ENCODE assay signal across 1 cellular context in genomic region chr16:54628796-54629625, GRCh38.
TF ChIP-seq lines count a peak whose summit lies in the region.

No MANE protein-coding gene starts in this region.

TF ChIP-seq in HepG2, 621 proteins besides CTCF, POLR2A, EP300 and RAD21 (continued from another document and continues in another):
- TF ChIP-seq GATAD2A (CRISPR knock-in tag; IDR thresholded peaks at IDR 0.05): peak; percentile 90
- peak; percentile 82; the same call in 1 of the 2 replicates for TF ChIP-seq IRX3 (CRISPR knock-in tag; IDR thresholded peaks at IDR 0.05; ENCODE audit: borderline replicate concordance, low read depth)
- no peak for TF ChIP-seq ZNF33A (CRISPR knock-in tag; IDR thresholded peaks at IDR 0.05; ENCODE audit: borderline replicate concordance)
- TF ChIP-seq, protein P1, sequence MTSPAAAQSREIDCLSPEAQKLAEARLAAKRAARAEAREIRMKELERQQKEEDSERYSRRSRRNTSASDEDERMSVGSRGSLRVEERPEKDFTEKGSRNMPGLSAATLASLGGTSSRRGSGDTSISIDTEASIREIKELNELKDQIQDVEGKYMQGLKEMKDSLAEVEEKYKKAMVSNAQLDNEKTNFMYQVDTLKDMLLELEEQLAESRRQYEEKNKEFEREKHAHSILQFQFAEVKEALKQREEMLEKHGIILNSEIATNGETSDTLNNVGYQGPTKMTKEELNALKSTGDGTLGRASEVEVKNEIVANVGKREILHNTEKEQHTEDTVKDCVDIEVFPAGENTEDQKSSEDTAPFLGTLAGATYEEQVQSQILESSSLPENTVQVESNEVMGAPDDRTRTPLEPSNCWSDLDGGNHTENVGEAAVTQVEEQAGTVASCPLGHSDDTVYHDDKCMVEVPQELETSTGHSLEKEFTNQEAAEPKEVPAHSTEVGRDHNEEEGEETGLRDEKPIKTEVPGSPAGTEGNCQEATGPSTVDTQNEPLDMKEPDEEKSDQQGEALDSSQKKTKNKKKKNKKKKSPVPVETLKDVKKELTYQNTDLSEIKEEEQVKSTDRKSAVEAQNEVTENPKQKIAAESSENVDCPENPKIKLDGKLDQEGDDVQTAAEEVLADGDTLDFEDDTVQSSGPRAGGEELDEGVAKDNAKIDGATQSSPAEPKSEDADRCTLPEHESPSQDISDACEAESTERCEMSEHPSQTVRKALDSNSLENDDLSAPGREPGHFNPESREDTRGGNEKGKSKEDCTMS (CRISPR knock-in tag; conservative IDR thresholded peaks at IDR 0.05): no peak
- TF ChIP-seq, protein P2, sequence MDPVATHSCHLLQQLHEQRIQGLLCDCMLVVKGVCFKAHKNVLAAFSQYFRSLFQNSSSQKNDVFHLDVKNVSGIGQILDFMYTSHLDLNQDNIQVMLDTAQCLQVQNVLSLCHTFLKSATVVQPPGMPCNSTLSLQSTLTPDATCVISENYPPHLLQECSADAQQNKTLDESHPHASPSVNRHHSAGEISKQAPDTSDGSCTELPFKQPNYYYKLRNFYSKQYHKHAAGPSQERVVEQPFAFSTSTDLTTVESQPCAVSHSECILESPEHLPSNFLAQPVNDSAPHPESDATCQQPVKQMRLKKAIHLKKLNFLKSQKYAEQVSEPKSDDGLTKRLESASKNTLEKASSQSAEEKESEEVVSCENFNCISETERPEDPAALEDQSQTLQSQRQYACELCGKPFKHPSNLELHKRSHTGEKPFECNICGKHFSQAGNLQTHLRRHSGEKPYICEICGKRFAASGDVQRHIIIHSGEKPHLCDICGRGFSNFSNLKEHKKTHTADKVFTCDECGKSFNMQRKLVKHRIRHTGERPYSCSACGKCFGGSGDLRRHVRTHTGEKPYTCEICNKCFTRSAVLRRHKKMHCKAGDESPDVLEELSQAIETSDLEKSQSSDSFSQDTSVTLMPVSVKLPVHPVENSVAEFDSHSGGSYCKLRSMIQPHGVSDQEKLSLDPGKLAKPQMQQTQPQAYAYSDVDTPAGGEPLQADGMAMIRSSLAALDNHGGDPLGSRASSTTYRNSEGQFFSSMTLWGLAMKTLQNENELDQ (CRISPR knock-in tag; IDR thresholded peaks at IDR 0.05; ENCODE audit: borderline replicate concordance): no peak
- TF ChIP-seq, protein P3, sequence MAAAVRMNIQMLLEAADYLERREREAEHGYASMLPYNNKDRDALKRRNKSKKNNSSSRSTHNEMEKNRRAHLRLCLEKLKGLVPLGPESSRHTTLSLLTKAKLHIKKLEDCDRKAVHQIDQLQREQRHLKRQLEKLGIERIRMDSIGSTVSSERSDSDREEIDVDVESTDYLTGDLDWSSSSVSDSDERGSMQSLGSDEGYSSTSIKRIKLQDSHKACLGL (CRISPR knock-in tag; IDR thresholded peaks at IDR 0.05): no peak
- TF ChIP-seq ZNF780A (CRISPR knock-in tag; IDR thresholded peaks at IDR 0.05): 0 out of 2 replicates have a peak, but pooled peaks have one; percentile 54
- TF ChIP-seq ZNF124 (CRISPR knock-in tag; IDR thresholded peaks at IDR 0.05): peak; percentile 42; the same call in 1 of the 2 replicates
- TF ChIP-seq KAT8 (CRISPR knock-in tag; IDR thresholded peaks at IDR 0.05): peak; percentile 46; the same call in 1 of the 2 replicates
- peak; percentile 82; the same call in 1 of the 2 replicates for TF ChIP-seq AKAP8 (CRISPR knock-in tag; IDR thresholded peaks at IDR 0.05)
- peak; percentile 78 for TF ChIP-seq HOXA3 (CRISPR knock-in tag; IDR thresholded peaks at IDR 0.05)
- TF ChIP-seq ZNF274 (CRISPR knock-in tag; IDR thresholded peaks at IDR 0.05): no peak
- peak; percentile 93 for TF ChIP-seq NFIC (IDR thresholded peaks at IDR 0.05; ENCODE audit: low read length)
- TF ChIP-seq KAT2B (IDR thresholded peaks at IDR 0.05; ENCODE audit: borderline replicate concordance, low read depth, low read length): no peak
- 0 out of 2 replicates have a peak, but pooled peaks have one; percentile 30 for TF ChIP-seq ZNF335 (CRISPR knock-in tag; IDR thresholded peaks at IDR 0.05)
- no peak for TF ChIP-seq ZBTB21 (CRISPR knock-in tag; IDR thresholded peaks at IDR 0.05)
- no peak for TF ChIP-seq PREB (CRISPR knock-in tag; IDR thresholded peaks at IDR 0.05)
- 0 out of 2 replicates have a peak, but pooled peaks have one; percentile 24 for TF ChIP-seq CC2D1A (CRISPR knock-in tag; IDR thresholded peaks at IDR 0.05)
- TF ChIP-seq, protein P4, sequence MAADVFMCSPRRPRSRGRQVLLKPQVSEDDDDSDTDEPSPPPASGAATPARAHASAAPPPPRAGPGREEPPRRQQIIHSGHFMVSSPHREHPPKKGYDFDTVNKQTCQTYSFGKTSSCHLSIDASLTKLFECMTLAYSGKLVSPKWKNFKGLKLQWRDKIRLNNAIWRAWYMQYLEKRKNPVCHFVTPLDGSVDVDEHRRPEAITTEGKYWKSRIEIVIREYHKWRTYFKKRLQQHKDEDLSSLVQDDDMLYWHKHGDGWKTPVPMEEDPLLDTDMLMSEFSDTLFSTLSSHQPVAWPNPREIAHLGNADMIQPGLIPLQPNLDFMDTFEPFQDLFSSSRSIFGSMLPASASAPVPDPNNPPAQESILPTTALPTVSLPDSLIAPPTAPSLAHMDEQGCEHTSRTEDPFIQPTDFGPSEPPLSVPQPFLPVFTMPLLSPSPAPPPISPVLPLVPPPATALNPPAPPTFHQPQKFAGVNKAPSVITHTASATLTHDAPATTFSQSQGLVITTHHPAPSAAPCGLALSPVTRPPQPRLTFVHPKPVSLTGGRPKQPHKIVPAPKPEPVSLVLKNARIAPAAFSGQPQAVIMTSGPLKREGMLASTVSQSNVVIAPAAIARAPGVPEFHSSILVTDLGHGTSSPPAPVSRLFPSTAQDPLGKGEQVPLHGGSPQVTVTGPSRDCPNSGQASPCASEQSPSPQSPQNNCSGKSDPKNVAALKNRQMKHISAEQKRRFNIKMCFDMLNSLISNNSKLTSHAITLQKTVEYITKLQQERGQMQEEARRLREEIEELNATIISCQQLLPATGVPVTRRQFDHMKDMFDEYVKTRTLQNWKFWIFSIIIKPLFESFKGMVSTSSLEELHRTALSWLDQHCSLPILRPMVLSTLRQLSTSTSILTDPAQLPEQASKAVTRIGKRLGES (CRISPR knock-in tag; IDR thresholded peaks at IDR 0.05; ENCODE audit: borderline replicate concordance): peak; percentile 83
- TF ChIP-seq AGO1 (IDR thresholded peaks at IDR 0.05; ENCODE audit: low read depth, low read length, poor library complexity, severe bottlenecking): no peak
- 0 out of 2 replicates have a peak, but pooled peaks have one; percentile 78 for TF ChIP-seq RFXANK (CRISPR knock-in tag; IDR thresholded peaks at IDR 0.05)
- TF ChIP-seq TBX2 (CRISPR knock-in tag; IDR thresholded peaks at IDR 0.05; ENCODE audit: borderline replicate concordance): peak; percentile 99
- peak; percentile 22 for TF ChIP-seq MED8 (CRISPR knock-in tag; IDR thresholded peaks at IDR 0.05; ENCODE audit: insufficient replicate concordance)
- no peak for TF ChIP-seq SRF (IDR thresholded peaks at IDR 0.05; ENCODE audit: low read depth, low read length)
- no peak for TF ChIP-seq NFAT5 (CRISPR knock-in tag; IDR thresholded peaks at IDR 0.05)
- TF ChIP-seq ZNF644 (CRISPR knock-in tag; IDR thresholded peaks at IDR 0.05; ENCODE audit: low read depth): peak; percentile 41; the same call in 1 of the 2 replicates
- no peak for TF ChIP-seq NONO (IDR thresholded peaks at IDR 0.05)
- TF ChIP-seq NONO (CRISPR knock-in tag; conservative IDR thresholded peaks at IDR 0.05): peak; percentile 83
- no peak for TF ChIP-seq ZFP41 (CRISPR knock-in tag; IDR thresholded peaks at IDR 0.05; ENCODE audit: borderline replicate concordance)
- 0 out of 2 replicates have a peak, but pooled peaks have one; percentile 51 for TF ChIP-seq ZNF230 (CRISPR knock-in tag; IDR thresholded peaks at IDR 0.05)
- TF ChIP-seq CENPT (CRISPR knock-in tag; IDR thresholded peaks at IDR 0.05; ENCODE audit: low read depth): no peak
- peak; percentile 43; the same call in 1 of the 2 replicates for TF ChIP-seq ZNF816 (CRISPR knock-in tag; IDR thresholded peaks at IDR 0.05; ENCODE audit: borderline replicate concordance)
- TF ChIP-seq ZNF850 (CRISPR knock-in tag; conservative IDR thresholded peaks at IDR 0.05): no peak
- no peak for TF ChIP-seq NCOA5 (CRISPR knock-in tag; IDR thresholded peaks at IDR 0.05)
- TF ChIP-seq, protein P5, sequence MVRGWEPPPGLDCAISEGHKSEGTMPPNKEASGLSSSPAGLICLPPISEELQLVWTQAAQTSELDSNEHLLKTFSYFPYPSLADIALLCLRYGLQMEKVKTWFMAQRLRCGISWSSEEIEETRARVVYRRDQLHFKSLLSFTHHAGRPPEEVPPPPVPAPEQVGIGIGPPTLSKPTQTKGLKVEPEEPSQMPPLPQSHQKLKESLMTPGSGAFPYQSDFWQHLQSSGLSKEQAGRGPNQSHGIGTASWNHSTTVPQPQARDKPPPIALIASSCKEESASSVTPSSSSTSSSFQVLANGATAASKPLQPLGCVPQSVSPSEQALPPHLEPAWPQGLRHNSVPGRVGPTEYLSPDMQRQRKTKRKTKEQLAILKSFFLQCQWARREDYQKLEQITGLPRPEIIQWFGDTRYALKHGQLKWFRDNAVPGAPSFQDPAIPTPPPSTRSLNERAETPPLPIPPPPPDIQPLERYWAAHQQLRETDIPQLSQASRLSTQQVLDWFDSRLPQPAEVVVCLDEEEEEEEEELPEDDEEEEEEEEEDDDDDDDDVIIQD (CRISPR knock-in tag; IDR thresholded peaks at IDR 0.05; ENCODE audit: low read depth): no peak
- TF ChIP-seq NFRKB (IDR thresholded peaks at IDR 0.05): no peak
- TF ChIP-seq CBX1 (IDR thresholded peaks at IDR 0.05; ENCODE audit: low read depth): no peak
- no peak for TF ChIP-seq ATAD3A (CRISPR knock-in tag; IDR thresholded peaks at IDR 0.05)
- no peak for TF ChIP-seq ZNF224 (CRISPR knock-in tag; IDR thresholded peaks at IDR 0.05)
- no peak for TF ChIP-seq PRDM10 (CRISPR knock-in tag; IDR thresholded peaks at IDR 0.05; ENCODE audit: low read depth)
- no peak for TF ChIP-seq CCAR2 (optimal IDR thresholded peaks at IDR 0.05; ENCODE audit: low read depth, low read length)
